In genomic region chr21:46567348-46567747, GRCh38 we compare ENCODE assay signal across 15 cellular contexts. TPM values are rescaled to one million over a fixed set of nuclear protein-coding genes. Genes with fewer than 3 reads are reported as not detected.
"Had no signal": no experiment of that assay in that cellular context is flagged by ENCODE, and none has a peak within 500 bp of the region (broad histone marks: within the 10 kb centered on the region; RNA-seq: fewer than 3 reads in every experiment).

No MANE protein-coding gene starts in this region.

- H3K27me3 ChIP-seq: dorsolateral prefrontal cortex, ovary, stomach, testis, upper lobe of left lung had no signal

- H3K27me3 Mint-ChIP-seq: activated B cell treated with CpG ODN at 0.5 μM for 24 hours, T-helper 17 cell had no signal

- ATAC-seq: T-helper 17 cell had no signal

- H3K27ac ChIP-seq: ovary, stomach, testis, upper lobe of left lung had no signal

- FAIRE-seq: TTC549 had no signal

- H3K36me3 ChIP-seq: ovary had no signal

- H3K4me3 Mint-ChIP-seq: activated B cell treated with CpG ODN at 0.5 μM for 24 hours, endodermal cell, T-helper 17 cell had no signal

- H3K27ac Mint-ChIP-seq: activated B cell treated with CpG ODN at 0.5 μM for 24 hours, endodermal cell, T-helper 17 cell had no signal

- H3K4me1 Mint-ChIP-seq: endodermal cell had no signal

- H3K4me3 ChIP-seq: dorsolateral prefrontal cortex, ovary, stomach, testis, upper lobe of left lung had no signal

- H3K4me1 ChIP-seq: stomach, testis, upper lobe of left lung had no signal

- DNase-seq: activated B cell treated with CpG ODN at 0.5 μM for 24 hours; activated gamma-delta T cell treated with Interleukin-2 at 50 U/mL for 16 hours; endodermal cell; erythroblast; hypothalamus; mesendoderm; stimulated activated CD4-positive, alpha-beta T cell treated with anti-CD3 and anti-CD28 coated beads, Interleukin-2, amount 100 ng/mL, for 24 hours; stomach; T-helper 17 cell; testis had no signal

- H3K9me3 ChIP-seq: ovary, testis had no signal

RNA-seq across cellular contexts. Expression of gene S100B, which starts 37.5 kb away (rescaled TPM):
- total RNA-seq: activated B cell treated with CpG ODN at 0.5 μM for 24 hours, endodermal cell, glomerular endothelial cell, T-helper 17 cell had no signal
